In genomic region chr1:43605157-43605556, GRCh38 we compare ENCODE assay signal across 27 cellular contexts.
"Had no signal": no experiment of that assay in that cellular context is flagged by ENCODE, and none has a peak within 500 bp of the region (broad histone marks: within the 10 kb centered on the region; RNA-seq: fewer than 3 reads in every experiment).

No MANE protein-coding gene starts in this region.

- H3K27me3 Mint-ChIP-seq: naive thymus-derived CD8-positive, alpha-beta T cell; progenitor cell of endocrine pancreas; stimulated activated naive CD8-positive, alpha-beta T cell treated with anti-CD3 and anti-CD28 coated beads, Interleukin-15, amount 100 ng/mL, for 72 hours; type B pancreatic cell had no signal

- H3K4me2 ChIP-seq: hepatocyte had no signal

- H3K4me3 ChIP-seq: heart right ventricle, hepatocyte, left ventricle myocardium inferior, lung, mucosa of descending colon, right atrium auricular region, spleen, tibial nerve, uterus had no signal

- H3K27ac ChIP-seq: heart right ventricle, hepatocyte, left ventricle myocardium inferior, neutrophil, parathyroid adenoma, right atrium auricular region, spleen, tibial nerve, uterus had no signal

- H3K9me3 Mint-ChIP-seq: memory B cell; naive thymus-derived CD8-positive, alpha-beta T cell; nephron; neural crest cell; stimulated activated memory B cell treated with anti-CD40 and anti-IgM and Interleukin-4, amounts not matched to agents 10 μg/mL and 1 μg/mL and 100 μg/mL, for 72 hours; stimulated activated naive CD8-positive, alpha-beta T cell treated with anti-CD3 and anti-CD28 coated beads, Interleukin-15, amount 100 ng/mL, for 72 hours; type B pancreatic cell had no signal

- H3K27me3 ChIP-seq: heart right ventricle, hepatocyte, neutrophil, right atrium auricular region, spleen, tibial nerve, uterus had no signal

- FAIRE-seq: small intestine had no signal

- H3K9ac ChIP-seq: parathyroid adenoma had no signal

- ATAC-seq: heart right ventricle; mucosa of descending colon; naive thymus-derived CD8-positive, alpha-beta T cell; sciatic nerve; stimulated activated memory B cell treated with anti-CD40 and anti-IgM and Interleukin-4, amounts not matched to agents 10 μg/mL and 1 μg/mL and 100 μg/mL, for 72 hours; stimulated activated naive CD8-positive, alpha-beta T cell treated with anti-CD3 and anti-CD28 coated beads, Interleukin-15, amount 100 ng/mL, for 72 hours had no signal

- H3K36me3 ChIP-seq: heart right ventricle, left ventricle myocardium inferior, neutrophil, uterus had no signal

- H3K27ac Mint-ChIP-seq: memory B cell; naive thymus-derived CD8-positive, alpha-beta T cell; nephron; stimulated activated memory B cell treated with anti-CD40 and anti-IgM and Interleukin-4, amounts not matched to agents 10 μg/mL and 1 μg/mL and 100 μg/mL, for 72 hours; stimulated activated naive CD8-positive, alpha-beta T cell treated with anti-CD3 and anti-CD28 coated beads, Interleukin-15, amount 100 ng/mL, for 72 hours; type B pancreatic cell had no signal

- H3K36me3 Mint-ChIP-seq: memory B cell; naive thymus-derived CD8-positive, alpha-beta T cell; stimulated activated memory B cell treated with anti-CD40 and anti-IgM and Interleukin-4, amounts not matched to agents 10 μg/mL and 1 μg/mL and 100 μg/mL, for 72 hours had no signal

- H3K4me1 Mint-ChIP-seq: memory B cell; stimulated activated memory B cell treated with anti-CD40 and anti-IgM and Interleukin-4, amounts not matched to agents 10 μg/mL and 1 μg/mL and 100 μg/mL, for 72 hours; stimulated activated naive CD8-positive, alpha-beta T cell treated with anti-CD3 and anti-CD28 coated beads, Interleukin-15, amount 100 ng/mL, for 72 hours had no signal

- H3K4me1 ChIP-seq: heart right ventricle, left ventricle myocardium inferior, right atrium auricular region, spleen, tibial nerve, uterus had no signal

- DNase-seq: heart right ventricle; islet precursor cell; left ventricle myocardium inferior; midbrain; mucosa of descending colon; naive thymus-derived CD8-positive, alpha-beta T cell; occipital lobe; small intestine; spleen; stimulated activated CD4-positive, alpha-beta T cell treated with anti-CD3 and anti-CD28 coated beads, Interleukin-4, amount 100 ng/mL, for 24 hours; stimulated activated naive CD4-positive, alpha-beta T cell treated with Interleukin-2 at 50 U/mL for 16 hours; stimulated activated naive CD8-positive, alpha-beta T cell treated with anti-CD3 and anti-CD28 coated beads, Interleukin-15, amount 100 ng/mL, for 72 hours; substantia nigra; uterus had no signal

- H3K9me3 ChIP-seq: heart right ventricle, left ventricle myocardium inferior, mucosa of descending colon, neutrophil, right atrium auricular region, spleen, tibial nerve, uterus had no signal

- H2AFZ ChIP-seq: hepatocyte, parathyroid adenoma had no signal

- H3K79me2 ChIP-seq: hepatocyte, parathyroid adenoma had no signal

- H3K4me3 Mint-ChIP-seq: memory B cell; naive thymus-derived CD8-positive, alpha-beta T cell; nephron; neural crest cell; stimulated activated memory B cell treated with anti-CD40 and anti-IgM and Interleukin-4, amounts not matched to agents 10 μg/mL and 1 μg/mL and 100 μg/mL, for 72 hours; stimulated activated naive CD8-positive, alpha-beta T cell treated with anti-CD3 and anti-CD28 coated beads, Interleukin-15, amount 100 ng/mL, for 72 hours; type B pancreatic cell had no signal
